In the genomic region with DNA sequence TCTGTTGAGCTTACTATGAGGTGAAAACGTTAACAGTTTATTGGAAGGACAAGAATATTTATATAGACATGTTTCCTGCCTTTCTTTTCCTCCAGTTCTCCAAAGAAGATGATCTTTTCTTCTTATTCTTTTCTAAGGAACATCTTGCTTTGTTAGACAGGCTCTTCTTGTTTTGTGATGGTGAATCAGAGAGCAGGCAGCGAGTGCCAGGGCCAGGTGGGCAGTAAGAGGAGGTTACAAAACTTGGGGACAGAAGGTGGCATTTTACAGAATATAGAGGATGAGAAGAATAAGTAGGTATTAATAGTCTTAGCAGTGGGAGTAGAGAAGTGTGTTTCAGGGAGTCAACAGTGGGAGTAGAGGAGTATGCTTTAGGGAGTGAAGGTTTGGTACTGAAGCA, we compare ENCODE assay signal across 22 cellular contexts.
"Had no signal": no experiment of that assay in that cellular context is flagged by ENCODE, and none has a peak within 500 bp of the region (broad histone marks: within the 10 kb centered on the region; RNA-seq: fewer than 3 reads in every experiment).

No MANE protein-coding gene starts in this region.

- ATAC-seq: naive thymus-derived CD4-positive, alpha-beta T cell; right lobe of liver; upper lobe of right lung had no signal

- H3K4me2 ChIP-seq: hepatocyte had no signal

- H2AFZ ChIP-seq: hepatocyte, parathyroid adenoma had no signal

- H3K4me3 ChIP-seq: coronary artery, esophagus squamous epithelium, hepatocyte, prostate gland, right lobe of liver, spleen, testis, tibial nerve, upper lobe of right lung had no signal

- H3K27ac ChIP-seq: coronary artery, hepatocyte, parathyroid adenoma, prostate gland, right lobe of liver, spleen, testis, tibial nerve, upper lobe of right lung had no signal

- H3K27me3 Mint-ChIP-seq: stimulated activated memory B cell treated with anti-CD40 and anti-IgM and Interleukin-4, amounts not matched to agents 10 μg/mL and 1 μg/mL and 100 μg/mL, for 72 hours; stimulated activated naive CD8-positive, alpha-beta T cell treated with anti-CD3 and anti-CD28 coated beads, Interleukin-15, Interleukin-2, amounts not matched to agents 100 ng/mL and 50 ng/mL, for 24 hours had no signal

- H3K4me3 Mint-ChIP-seq: endodermal cell; naive thymus-derived CD4-positive, alpha-beta T cell; neural crest cell; stimulated activated memory B cell treated with anti-CD40 and anti-IgM and Interleukin-4, amounts not matched to agents 10 μg/mL and 1 μg/mL and 100 μg/mL, for 72 hours; stimulated activated naive CD8-positive, alpha-beta T cell treated with anti-CD3 and anti-CD28 coated beads, Interleukin-15, Interleukin-2, amounts not matched to agents 100 ng/mL and 50 ng/mL, for 24 hours had no signal

- H3K27ac Mint-ChIP-seq: endodermal cell; naive thymus-derived CD4-positive, alpha-beta T cell; stimulated activated memory B cell treated with anti-CD40 and anti-IgM and Interleukin-4, amounts not matched to agents 10 μg/mL and 1 μg/mL and 100 μg/mL, for 72 hours; stimulated activated naive CD8-positive, alpha-beta T cell treated with anti-CD3 and anti-CD28 coated beads, Interleukin-15, Interleukin-2, amounts not matched to agents 100 ng/mL and 50 ng/mL, for 24 hours had no signal

- DNase-seq: central memory CD4-positive, alpha-beta T cell; effector CD4-positive, alpha-beta T cell; endodermal cell; esophagus squamous epithelium; foreskin fibroblast; naive thymus-derived CD4-positive, alpha-beta T cell; retina; right lobe of liver; spleen; stimulated activated CD4-positive, alpha-beta T cell treated with anti-CD3 and anti-CD28 coated beads, Interleukin-15, amount 100 ng/mL, for 24 hours; stimulated activated CD4-positive, alpha-beta T cell treated with anti-CD3 and anti-CD28 coated beads, Interleukin-1b, Interleukin-23, amount 100 ng/mL, for 48 hours; stimulated activated CD4-positive, alpha-beta T cell treated with anti-CD3 and anti-CD28 coated beads, Interleukin-4, amount 100 ng/mL, for 24 hours; testis; upper lobe of right lung had no signal

- H3K79me2 ChIP-seq: hepatocyte, parathyroid adenoma had no signal

- H3K36me3 ChIP-seq: esophagus squamous epithelium, prostate gland, right lobe of liver, spleen, tibial nerve, upper lobe of right lung had no signal

- H3K9me3 Mint-ChIP-seq: endodermal cell; neural crest cell; stimulated activated memory B cell treated with anti-CD40 and anti-IgM and Interleukin-4, amounts not matched to agents 10 μg/mL and 1 μg/mL and 100 μg/mL, for 72 hours; stimulated activated naive CD8-positive, alpha-beta T cell treated with anti-CD3 and anti-CD28 coated beads, Interleukin-15, Interleukin-2, amounts not matched to agents 100 ng/mL and 50 ng/mL, for 24 hours had no signal

- H3K4me1 Mint-ChIP-seq: endodermal cell; naive thymus-derived CD4-positive, alpha-beta T cell; neural crest cell; stimulated activated memory B cell treated with anti-CD40 and anti-IgM and Interleukin-4, amounts not matched to agents 10 μg/mL and 1 μg/mL and 100 μg/mL, for 72 hours had no signal

- H3K27me3 ChIP-seq: esophagus squamous epithelium, hepatocyte, right lobe of liver, spleen, testis, tibial nerve, upper lobe of right lung had no signal

- H3K36me3 Mint-ChIP-seq: naive thymus-derived CD4-positive, alpha-beta T cell; stimulated activated memory B cell treated with anti-CD40 and anti-IgM and Interleukin-4, amounts not matched to agents 10 μg/mL and 1 μg/mL and 100 μg/mL, for 72 hours had no signal

- H3K9me3 ChIP-seq: esophagus squamous epithelium, prostate gland, right lobe of liver, spleen, testis, tibial nerve, upper lobe of right lung had no signal

- H3K4me1 ChIP-seq: parathyroid adenoma, prostate gland, right lobe of liver, spleen, testis, tibial nerve, upper lobe of right lung had no signal
